21 cellular contexts compared by ENCODE assay signal in the genomic region with DNA sequence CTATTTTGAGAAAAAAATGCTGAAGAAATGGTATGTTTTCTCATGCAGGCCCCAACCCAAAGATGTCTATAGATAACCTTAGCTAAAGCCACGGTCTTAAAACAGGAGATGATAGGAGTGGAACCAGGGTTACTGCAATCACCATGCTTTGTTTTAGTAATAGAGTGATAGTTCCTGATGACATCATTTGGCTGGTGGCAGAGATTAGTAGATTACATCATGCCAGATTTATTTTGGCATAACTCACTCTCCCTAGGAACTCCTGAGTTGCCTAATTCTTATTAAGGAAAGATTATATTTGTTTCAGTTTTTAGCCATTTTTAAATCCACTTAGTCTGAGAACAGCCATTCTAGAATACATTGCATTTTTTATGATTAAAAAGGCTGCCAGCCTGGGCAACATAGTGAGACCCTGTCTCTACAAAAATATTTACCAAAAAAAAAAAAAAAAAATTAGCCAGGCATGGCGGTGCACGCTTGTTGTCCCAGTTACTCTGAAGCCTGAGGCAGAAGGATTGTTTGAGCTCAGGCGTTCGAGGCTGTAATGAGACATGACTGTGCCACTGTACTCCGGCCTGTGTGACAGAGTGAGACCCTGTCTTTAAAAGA. TPM values are rescaled to one million over a fixed set of nuclear protein-coding genes. Genes with fewer than 3 reads are reported as not detected.
DNase-seq lines count a peak whose midpoint lies in the region; ATAC-seq and TF ChIP-seq lines count a peak whose summit lies in the region.
"Had no signal": no experiment of that assay in that cellular context is flagged by ENCODE, and none has a peak within 500 bp of the region (broad histone marks: within the 10 kb centered on the region; RNA-seq: fewer than 3 reads in every experiment).

No MANE protein-coding gene starts in this region.

- H4K8ac ChIP-seq in mesendoderm (ENCODE audit: low read depth, low read length): no peak overlapping the region

- no peak overlapping the region for H2BK15ac ChIP-seq in mesendoderm (replicated peaks; ENCODE audit: low read depth)

- no peaks in the 10 kb centered on the region for H3K36me3 ChIP-seq in mesendoderm (ENCODE audit: control insufficient read depth, insufficient read depth, low read length)
- H3K36me3 ChIP-seq: BE2C had no signal

- peak overlapping the region; percentile 79 for H3K27ac ChIP-seq in VCaP
- no peak overlapping the region for H3K27ac ChIP-seq in mesendoderm (ENCODE audit: low read depth, low read length)

- no peaks in the 10 kb centered on the region for H3K79me2 ChIP-seq in mesendoderm (ENCODE audit: control insufficient read depth, insufficient read depth, low read length)

- ATAC-seq in HG03520 (IDR thresholded peaks at IDR 0.05; ENCODE audit: unreplicated experiment): no peak
- ATAC-seq: stimulated activated naive CD8-positive, alpha-beta T cell treated with anti-CD3 and anti-CD28 coated beads, Interleukin-15, amount 100 ng/mL, for 72 hours had no signal

- H3K4ac ChIP-seq in mesendoderm (ENCODE audit: low read depth, low read length): no peak overlapping the region

- no peak overlapping the region for H3K18ac ChIP-seq in mesendoderm (ENCODE audit: low read length)

- DNase-seq in H4 (ENCODE audit: low spot score) (peak; percentile 28), fibroblast of peridontal ligament (ENCODE audit: extremely low read depth) (peak; percentile 35), mesendoderm (peak; percentile 45), NCI-H1092 (lab: John Stamatoyannopoulos, UW) (no peak), NCI-H524 treated with DMSO at 0.1 percent for 48 hours (lab: John Stamatoyannopoulos, UW) (no peak)
- DNase-seq in stimulated activated CD4-positive, alpha-beta T cell treated with anti-CD3 and anti-CD28 coated beads, Interleukin-1b, Interleukin-23, amount 100 ng/mL, for 48 hours: no peak
- DNase-seq: activated CD4-positive, CD25-positive, alpha-beta regulatory T cell treated with anti-CD3 and anti-CD28 coated beads, Interleukin-2, amount 50 U/mL, for 72 hours; BE2C; Caco-2; central memory CD4-positive, alpha-beta T cell; GOT3; hypothalamus; kidney; midbrain; NCI-H1417 treated with DMSO at 0.1 percent for 48 hours; nephron progenitor cell; stimulated activated CD4-positive, alpha-beta T cell treated with anti-CD3 and anti-CD28 coated beads, Interleukin-2, amount 100 ng/mL, for 48 hours; stimulated activated naive CD8-positive, alpha-beta T cell treated with anti-CD3 and anti-CD28 coated beads, Interleukin-15, amount 100 ng/mL, for 72 hours; T-helper 9 cell had no signal

- H3K9ac ChIP-seq in mesendoderm (ENCODE audit: low read length): no peak overlapping the region

- no peak overlapping the region for H3K4me2 ChIP-seq in mesendoderm (ENCODE audit: low read length)

- H4K5ac ChIP-seq in mesendoderm (ENCODE audit: low read length): no peak overlapping the region

- TF ChIP-seq CTCF in VCaP (conservative IDR thresholded peaks at IDR 0.05): no peak

- no peaks in the 10 kb centered on the region for H3K27me3 ChIP-seq in mesendoderm (ENCODE audit: insufficient read depth, low read length, poor library complexity)
- H3K27me3 ChIP-seq: BE2C had no signal

- WGBS in mesendoderm (ENCODE audit: extremely low coverage, insufficient coverage, low lambda C conversion rate): no CpG with 5 or more reads among the region's 6 CpGs

- no peak overlapping the region for H3K23ac ChIP-seq in mesendoderm (ENCODE audit: low read length)

- H2BK120ac ChIP-seq in mesendoderm (ENCODE audit: low read depth, low read length): no peak overlapping the region

- no peaks in the 10 kb centered on the region for H3K4me1 ChIP-seq in mesendoderm (ENCODE audit: control insufficient read depth, low read depth, low read length)
- H3K4me1 ChIP-seq: BE2C, Caco-2 had no signal

- no peak overlapping the region for H3K4me3 ChIP-seq in mesendoderm (ENCODE audit: low read length)

- no peaks in the 10 kb centered on the region for H3K79me1 ChIP-seq in mesendoderm (ENCODE audit: low read length)

- no peak overlapping the region for H3K56ac ChIP-seq in mesendoderm (ENCODE audit: low read length)

- H2AK5ac ChIP-seq in mesendoderm (ENCODE audit: low read length): no peak overlapping the region

- no peak overlapping the region for H2BK5ac ChIP-seq in mesendoderm (ENCODE audit: low read length)

RNA-seq across cellular contexts. Expression of a gene that starts 17.8 kb away (rescaled TPM):
- 0.17 and 0.58 TPM in 2 replicates for total RNA-seq in H4 (2014; rRNA removed; shearing (Covaris generic))
- 0.17 TPM for polyA plus RNA-seq in mesendoderm (2013, experiment 1 of 2)
- polyA plus RNA-seq in mesendoderm (2013, experiment 2 of 2): 0.10 TPM
- total RNA-seq: Caco-2 had no signal

Comparison
In these comparisons a context has a peak if more than half of its experiments do, and no peak if none do; other contexts are left out.
1. DNase-seq: peak in H4 (single experiment), fibroblast of peridontal ligament (single experiment) and mesendoderm (single experiment); none in NCI-H1092 (single experiment), stimulated activated CD4-positive, alpha-beta T cell treated with anti-CD3 and anti-CD28 coated beads, Interleukin-1b, Interleukin-23, amount 100 ng/mL, for 48 hours (single experiment) and NCI-H524 treated with DMSO at 0.1 percent for 48 hours (single experiment).